In the genomic region with DNA sequence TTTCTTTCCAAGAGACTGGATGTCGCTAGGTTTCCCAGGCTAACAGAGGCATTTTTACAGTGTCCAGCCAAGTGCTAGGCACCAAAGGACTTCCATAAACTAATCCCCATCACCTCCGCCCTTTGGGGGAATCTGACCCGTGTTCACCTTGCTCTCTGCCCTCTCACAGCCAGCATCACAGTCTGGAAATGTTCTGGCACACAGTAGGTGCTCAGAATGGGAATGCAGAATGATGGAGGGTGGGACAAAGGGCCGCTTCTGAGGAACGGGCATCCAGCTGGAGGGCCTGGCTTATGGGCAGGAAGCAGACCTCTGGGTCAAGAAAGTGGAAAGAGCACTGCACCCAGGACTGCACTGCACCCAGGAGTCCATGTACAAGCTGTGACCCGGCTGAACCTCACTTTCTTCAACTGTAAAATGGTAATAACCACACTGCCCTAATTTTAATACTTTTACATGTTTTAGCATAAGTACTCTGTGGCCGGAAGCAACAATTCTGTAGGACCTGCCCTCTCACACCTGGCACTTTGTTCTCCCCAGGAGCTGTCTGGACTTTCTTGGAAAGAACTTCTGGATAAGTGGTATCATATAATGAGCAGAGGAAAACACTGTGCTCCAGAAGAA, we compare ENCODE assay signal across 1 cellular context.
TF ChIP-seq lines count a peak whose summit lies in the region.

No MANE protein-coding gene starts in this region.

TF ChIP-seq in HCT116, 20 proteins besides CTCF, POLR2A, EP300 and RAD21 (continued from another document):
- TF ChIP-seq SP1 (IDR thresholded peaks at IDR 0.05; ENCODE audit: low read depth) = no peak
- TF ChIP-seq CBX3 (IDR thresholded peaks at IDR 0.05; ENCODE audit: low read depth) = no peak
- TF ChIP-seq, protein P1, sequence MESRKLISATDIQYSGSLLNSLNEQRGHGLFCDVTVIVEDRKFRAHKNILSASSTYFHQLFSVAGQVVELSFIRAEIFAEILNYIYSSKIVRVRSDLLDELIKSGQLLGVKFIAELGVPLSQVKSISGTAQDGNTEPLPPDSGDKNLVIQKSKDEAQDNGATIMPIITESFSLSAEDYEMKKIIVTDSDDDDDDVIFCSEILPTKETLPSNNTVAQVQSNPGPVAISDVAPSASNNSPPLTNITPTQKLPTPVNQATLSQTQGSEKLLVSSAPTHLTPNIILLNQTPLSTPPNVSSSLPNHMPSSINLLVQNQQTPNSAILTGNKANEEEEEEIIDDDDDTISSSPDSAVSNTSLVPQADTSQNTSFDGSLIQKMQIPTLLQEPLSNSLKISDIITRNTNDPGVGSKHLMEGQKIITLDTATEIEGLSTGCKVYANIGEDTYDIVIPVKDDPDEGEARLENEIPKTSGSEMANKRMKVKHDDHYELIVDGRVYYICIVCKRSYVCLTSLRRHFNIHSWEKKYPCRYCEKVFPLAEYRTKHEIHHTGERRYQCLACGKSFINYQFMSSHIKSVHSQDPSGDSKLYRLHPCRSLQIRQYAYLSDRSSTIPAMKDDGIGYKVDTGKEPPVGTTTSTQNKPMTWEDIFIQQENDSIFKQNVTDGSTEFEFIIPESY (IDR thresholded peaks at IDR 0.05; ENCODE audit: extremely low read depth, insufficient replicate concordance, low read length) = no peak
- TF ChIP-seq TCF7L2 (IDR thresholded peaks at IDR 0.05; ENCODE audit: borderline replicate concordance, extremely low read depth, insufficient read depth, insufficient read length) = no peak
- no peak for TF ChIP-seq SIN3A (IDR thresholded peaks at IDR 0.05; ENCODE audit: low read depth)
- TF ChIP-seq ATF3 (IDR thresholded peaks at IDR 0.05) = no peak
- TF ChIP-seq FOSL1 (IDR thresholded peaks at IDR 0.05; ENCODE audit: low read depth) = no peak
- TF ChIP-seq ELF1 (IDR thresholded peaks at IDR 0.05; ENCODE audit: borderline replicate concordance, low read depth) = no peak
- TF ChIP-seq, protein P2, sequence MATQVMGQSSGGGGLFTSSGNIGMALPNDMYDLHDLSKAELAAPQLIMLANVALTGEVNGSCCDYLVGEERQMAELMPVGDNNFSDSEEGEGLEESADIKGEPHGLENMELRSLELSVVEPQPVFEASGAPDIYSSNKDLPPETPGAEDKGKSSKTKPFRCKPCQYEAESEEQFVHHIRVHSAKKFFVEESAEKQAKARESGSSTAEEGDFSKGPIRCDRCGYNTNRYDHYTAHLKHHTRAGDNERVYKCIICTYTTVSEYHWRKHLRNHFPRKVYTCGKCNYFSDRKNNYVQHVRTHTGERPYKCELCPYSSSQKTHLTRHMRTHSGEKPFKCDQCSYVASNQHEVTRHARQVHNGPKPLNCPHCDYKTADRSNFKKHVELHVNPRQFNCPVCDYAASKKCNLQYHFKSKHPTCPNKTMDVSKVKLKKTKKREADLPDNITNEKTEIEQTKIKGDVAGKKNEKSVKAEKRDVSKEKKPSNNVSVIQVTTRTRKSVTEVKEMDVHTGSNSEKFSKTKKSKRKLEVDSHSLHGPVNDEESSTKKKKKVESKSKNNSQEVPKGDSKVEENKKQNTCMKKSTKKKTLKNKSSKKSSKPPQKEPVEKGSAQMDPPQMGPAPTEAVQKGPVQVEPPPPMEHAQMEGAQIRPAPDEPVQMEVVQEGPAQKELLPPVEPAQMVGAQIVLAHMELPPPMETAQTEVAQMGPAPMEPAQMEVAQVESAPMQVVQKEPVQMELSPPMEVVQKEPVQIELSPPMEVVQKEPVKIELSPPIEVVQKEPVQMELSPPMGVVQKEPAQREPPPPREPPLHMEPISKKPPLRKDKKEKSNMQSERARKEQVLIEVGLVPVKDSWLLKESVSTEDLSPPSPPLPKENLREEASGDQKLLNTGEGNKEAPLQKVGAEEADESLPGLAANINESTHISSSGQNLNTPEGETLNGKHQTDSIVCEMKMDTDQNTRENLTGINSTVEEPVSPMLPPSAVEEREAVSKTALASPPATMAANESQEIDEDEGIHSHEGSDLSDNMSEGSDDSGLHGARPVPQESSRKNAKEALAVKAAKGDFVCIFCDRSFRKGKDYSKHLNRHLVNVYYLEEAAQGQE (IDR thresholded peaks at IDR 0.05; ENCODE audit: low read depth) = no peak
- no peak for TF ChIP-seq CEBPB (IDR thresholded peaks at IDR 0.05; ENCODE audit: low read depth)
